1 cellular context compared by ENCODE assay signal in genomic region chr2:112993831-112994230, GRCh38.
TF ChIP-seq lines count a peak whose summit lies in the region.

No MANE protein-coding gene starts in this region.

TF ChIP-seq in HepG2, 621 proteins besides CTCF, POLR2A, EP300 and RAD21 (continues in another document):
- no peak for TF ChIP-seq ZBTB40 (IDR thresholded peaks at IDR 0.05)
- no peak for TF ChIP-seq ZBTB40 (CRISPR knock-in tag; IDR thresholded peaks at IDR 0.05)
- TF ChIP-seq RFXANK (CRISPR knock-in tag; IDR thresholded peaks at IDR 0.05), result no peak
- no peak for TF ChIP-seq ATAD3A (CRISPR knock-in tag; IDR thresholded peaks at IDR 0.05)
- TF ChIP-seq ZNF703 (CRISPR knock-in tag; IDR thresholded peaks at IDR 0.05; ENCODE audit: borderline replicate concordance), result no peak
- no peak for TF ChIP-seq ZNF556 (CRISPR knock-in tag; IDR thresholded peaks at IDR 0.05; ENCODE audit: borderline replicate concordance)
- TF ChIP-seq PHF8 (CRISPR knock-in tag; IDR thresholded peaks at IDR 0.05), result no peak
- TF ChIP-seq ZNF180 (CRISPR knock-in tag; IDR thresholded peaks at IDR 0.05; ENCODE audit: borderline replicate concordance, low read depth), result no peak
- no peak for TF ChIP-seq ZNF367 (CRISPR knock-in tag; IDR thresholded peaks at IDR 0.05; ENCODE audit: borderline replicate concordance)
- TF ChIP-seq HDAC6 (IDR thresholded peaks at IDR 0.05; ENCODE audit: low read depth, low read length), result no peak
- TF ChIP-seq NR2F6 (IDR thresholded peaks at IDR 0.05), result no peak
- TF ChIP-seq NR2F6 (CRISPR knock-in tag; IDR thresholded peaks at IDR 0.05), result no peak
- peak; percentile 52; the same call in 1 of the 2 replicates for TF ChIP-seq ARID5B (CRISPR knock-in tag; IDR thresholded peaks at IDR 0.05)
- TF ChIP-seq ZGPAT (CRISPR knock-in tag; IDR thresholded peaks at IDR 0.05), result no peak
- no peak for TF ChIP-seq CBFB (CRISPR knock-in tag; IDR thresholded peaks at IDR 0.05)
- TF ChIP-seq ZNF143 (CRISPR knock-in tag; IDR thresholded peaks at IDR 0.05), result no peak
- TF ChIP-seq ZBTB14 (CRISPR knock-in tag; IDR thresholded peaks at IDR 0.05), result no peak
- TF ChIP-seq KDM4B (CRISPR knock-in tag; IDR thresholded peaks at IDR 0.05), result no peak
- TF ChIP-seq ZNF629 (CRISPR knock-in tag; conservative IDR thresholded peaks at IDR 0.05), result no peak
- TF ChIP-seq ZNF274 (CRISPR knock-in tag; IDR thresholded peaks at IDR 0.05), result no peak
- TF ChIP-seq POGZ (CRISPR knock-in tag; IDR thresholded peaks at IDR 0.05), result no peak
- TF ChIP-seq ZNF318 (CRISPR knock-in tag; IDR thresholded peaks at IDR 0.05), result no peak
- no peak for TF ChIP-seq MAFG (CRISPR knock-in tag; IDR thresholded peaks at IDR 0.05)
- peak; percentile 37; the same call in 1 of the 2 replicates for TF ChIP-seq SALL1 (CRISPR knock-in tag; IDR thresholded peaks at IDR 0.05)
